20 cellular contexts compared by ENCODE assay signal in genomic region chr6:33547499-33547898, GRCh38. TPM values are rescaled to one million over a fixed set of nuclear protein-coding genes. Genes with fewer than 3 reads are reported as not detected.
DNase-seq lines count a peak whose midpoint lies in the region; ATAC-seq and TF ChIP-seq lines count a peak whose summit lies in the region.
"Had no signal": no experiment of that assay in that cellular context is flagged by ENCODE, and none has a peak within 500 bp of the region (broad histone marks: within the 10 kb centered on the region; RNA-seq: fewer than 3 reads in every experiment).

No MANE protein-coding gene starts in this region.

- H3K27ac ChIP-seq in BLaER1 (no peak overlapping the region), hepatocyte (peak overlapping the region; percentile 53), vagina (no peak overlapping the region)
- H3K27ac ChIP-seq: esophagus squamous epithelium, lower lobe of right lung, SJSA1, skin epidermis had no signal

- no peak overlapping the region for H3K9ac ChIP-seq in BLaER1

- H3K36me3 ChIP-seq in BE2C, result no peaks in the 10 kb centered on the region
- no peaks in the 10 kb centered on the region for H3K36me3 ChIP-seq in BLaER1
- H3K36me3 ChIP-seq in hepatocyte (replicated peaks; ENCODE audit: insufficient read depth, low read depth), result no peaks in the 10 kb centered on the region
- H3K36me3 ChIP-seq in vagina, result no peaks in the 10 kb centered on the region
- H3K36me3 ChIP-seq: esophagus squamous epithelium, lower lobe of right lung, SJSA1 had no signal

- H3K79me2 ChIP-seq in hepatocyte, result no peaks in the 10 kb centered on the region

- H3K27me3 ChIP-seq in BE2C (no peaks in the 10 kb centered on the region), BLaER1 (no peaks in the 10 kb centered on the region), hepatocyte (no peaks in the 10 kb centered on the region), vagina (no peaks in the 10 kb centered on the region)
- H3K27me3 ChIP-seq: esophagus squamous epithelium, SJSA1 had no signal

- no peaks in the 10 kb centered on the region for H3K9me2 ChIP-seq in hepatocyte (replicated peaks; ENCODE audit: insufficient read depth)

- no peak overlapping the region for H2AFZ ChIP-seq in hepatocyte

- H3K4me3 ChIP-seq in BE2C (ENCODE audit: low read depth, low read length) (no peak overlapping the region), BLaER1 (no peak overlapping the region), hepatocyte (no peak overlapping the region), vagina (no peak overlapping the region)
- H3K4me3 ChIP-seq: esophagus squamous epithelium, lower lobe of right lung, SJSA1, skin epidermis had no signal

- TF ChIP-seq POLR2A in vagina (IDR thresholded peaks at IDR 0.05), result no peak

- WGBS in hepatocyte (ENCODE audit: low lambda C conversion rate, missing lambda C conversion rate), result 2% methylated on average over 2 of the region's 2 CpGs

- ATAC-seq in HG02798 (IDR thresholded peaks at IDR 0.05; ENCODE audit: poor library complexity, unreplicated experiment), result no peak
- ATAC-seq: lower lobe of right lung, Panc1 had no signal

- DNase-seq in BE2C (peak; percentile 37), SK-N-DZ (ENCODE audit: low spot score) (peak; percentile 82), hepatocyte (ENCODE audit: low spot score) (no peak), HCEC 1CT (no peak), vagina (ENCODE audit: extremely low spot score in 2 of 2) (no peak)
- DNase-seq: activated effector memory CD4-positive, alpha-beta T cell treated with Interleukin-2 at 50 U/mL for 16 hours; amygdala; caudate nucleus; DMS53; esophagus squamous epithelium; lower lobe of right lung; NCI-H1417 treated with DMSO at 0.1 percent for 48 hours; NCI-H2171 treated with DMSO at 0.1 percent for 48 hours; NCI-H774; stimulated activated CD4-positive, alpha-beta T cell treated with anti-CD3 and anti-CD28 coated beads, Interleukin-4, amount 100 ng/mL, for 1 hour had no signal

- TF ChIP-seq CTCF in BE2C (IDR thresholded peaks at IDR 0.05; ENCODE audit: low read depth, low read length) (no peak), hepatocyte (IDR thresholded peaks at IDR 0.05; ENCODE audit: poor library complexity) (no peak), vagina (IDR thresholded peaks at IDR 0.05) (no peak)

- H3K9me3 ChIP-seq in BE2C (no peaks in the 10 kb centered on the region), BLaER1 (no peaks in the 10 kb centered on the region), hepatocyte (ENCODE audit: low read depth) (no peaks in the 10 kb centered on the region), vagina (no peaks in the 10 kb centered on the region)
- H3K9me3 ChIP-seq: esophagus squamous epithelium, lower lobe of right lung, SJSA1 had no signal

- H4K20me1 ChIP-seq in BLaER1 (no peaks in the 10 kb centered on the region), hepatocyte (ENCODE audit: insufficient read depth, poor library complexity, severe bottlenecking) (no peaks in the 10 kb centered on the region)

- intact Hi-C loops in vagina (cut with DNase I), result no loop called here

- H3K4me2 ChIP-seq in BLaER1 (peak overlapping the region; percentile 58), hepatocyte (no peak overlapping the region)

- H3K4me1 ChIP-seq in BE2C (peaks cover 4% of the 10 kb centered on the region; the same call in 1 of the 2 replicates), BLaER1 (peaks cover 17% of the 10 kb centered on the region), hepatocyte (ENCODE audit: insufficient read depth) (peaks cover 9% of the 10 kb centered on the region), vagina (no peaks in the 10 kb centered on the region)
- H3K4me1 ChIP-seq: lower lobe of right lung, SJSA1 had no signal

RNA-seq across cellular contexts. Expression of gene BAK1, which starts 32.6 kb away (rescaled TPM):
- 47.1 TPM for polyA plus RNA-seq in BE2C (2012; ENCODE audit: insufficient read depth, insufficient read length, low read depth)
- 28.7 and 29.1 TPM in 2 replicates for polyA plus RNA-seq in SK-N-DZ (2014; cell fraction: cytosol; rRNA removed)
- polyA plus RNA-seq in SK-N-DZ (2014; cell fraction: nucleus; rRNA removed), result 28.0 and 29.4 TPM in 2 replicates
- total RNA-seq in hepatocyte (18.6 and 24.0 TPM in 2 replicates), vagina (19.2 TPM)
- 23.6 and 33.1 TPM in 2 replicates for polyA plus RNA-seq in hepatocyte

Comparison
In these comparisons a context has a peak if more than half of its experiments do, and no peak if none do; other contexts are left out.
1. DNase-seq: peak in BE2C (single experiment) and SK-N-DZ (single experiment); none in hepatocyte (single experiment), HCEC 1CT (single experiment) and vagina (0 of 2).